In genomic region chr1:113850127-113850796, GRCh38 we compare ENCODE assay signal across 25 cellular contexts. TPM values are rescaled to one million over a fixed set of nuclear protein-coding genes. Genes with fewer than 3 reads are reported as not detected.
DNase-seq lines count a peak whose midpoint lies in the region; ATAC-seq and TF ChIP-seq lines count a peak whose summit lies in the region.
"Had no signal": no experiment of that assay in that cellular context is flagged by ENCODE, and none has a peak within 500 bp of the region (broad histone marks: within the 10 kb centered on the region; RNA-seq: fewer than 3 reads in every experiment).

No MANE protein-coding gene starts in this region.

- intact Hi-C loops in CD4-positive, alpha-beta memory T cell (cut with micrococcal nuclease), result no loop called here
- intact Hi-C loops in adrenal gland (cut with DNase I), result no loop called here

- CTCF ChIA-PET in CD4-positive, alpha-beta memory T cell (lab: Charles Lee; ENCODE audit: partially characterized antibody), result interaction anchor here (0.8 to 1.3 kb wide), 6 partner anchors 9 to 28 kb away, joined by 3 to 5 read pairs (median 3); no protein-coding TSS in a partner anchor
- CTCF ChIA-PET in activated CD8-positive, alpha-beta T cell treated with anti-CD3 and anti-CD28 coated beads, Interleukin-2, amount 10 ng/mL, durations not matched to agents 7 days and 5 days (lab: Charles Lee), result interaction anchor here (0.6 to 2.3 kb wide), 9 partner anchors 10 to 126 kb away, joined by 3 to 11 read pairs (median 3); partner anchors contain the start of genes AP4B1, DCLRE1B and HIPK1

- no peak overlapping the region for H3K4me3 ChIP-seq in CD4-positive, alpha-beta memory T cell (ENCODE audit: low read length in 2 of 2)
- H3K4me3 ChIP-seq in SJCRH30, result no peak overlapping the region
- H3K4me3 ChIP-seq in adrenal gland, result no peak overlapping the region
- H3K4me3 ChIP-seq: colonic mucosa, upper lobe of right lung had no signal

- POLR2A ChIA-PET in CD4-positive, alpha-beta memory T cell (lab: Charles Lee; ENCODE audit: partially characterized antibody), result interaction anchor here (0.6 to 2.1 kb wide), 10 partner anchors 17 to 492 kb away, joined by 3 to 11 read pairs (median 3); partner anchors contain the start of genes AP4B1, HIPK1 and RSBN1
- POLR2A ChIA-PET in activated CD8-positive, alpha-beta T cell treated with anti-CD3 and anti-CD28 coated beads, Interleukin-2, amount 10 ng/mL, durations not matched to agents 7 days and 5 days (lab: Charles Lee), result interaction anchor here (0.6 to 1.3 kb wide), 4 partner anchors 17 to 22 kb away, joined by 3 to 5 read pairs (median 4); no protein-coding TSS in a partner anchor

- no peak for TF ChIP-seq POLR2A in adrenal gland (IDR thresholded peaks at IDR 0.05)

- H3K4me3 Mint-ChIP-seq in T-helper 1 cell treated with Interleukin-12 subunit alpha and Interleukin-12 subunit beta and Interleukin-4 antibody, amounts not matched to agents 30 μg/mL and 1 μg/mL, for 36 hours, result no peak overlapping the region
- peak overlapping the region in 4 of 8 donors; percentile 8 to 74 (median 58) for H3K4me3 Mint-ChIP-seq in CD4-positive, alpha-beta memory T cell
- no peak overlapping the region for H3K4me3 Mint-ChIP-seq in activated CD8-positive, alpha-beta T cell treated with anti-CD3 and anti-CD28 coated beads, Interleukin-2, amount 10 ng/mL, durations not matched to agents 7 days and 5 days
- H3K4me3 Mint-ChIP-seq in memory B cell, result no peak overlapping the region
- H3K4me3 Mint-ChIP-seq: brain had no signal

- peaks cover 7% of the 10 kb centered on the region for H3K36me3 ChIP-seq in CD4-positive, alpha-beta memory T cell (ENCODE audit: insufficient read depth, low read length)
- H3K36me3 ChIP-seq in SJCRH30 (no peaks in the 10 kb centered on the region), adrenal gland (replicated peaks in 1 of 2) (no peaks in the 10 kb centered on the region)
- H3K36me3 ChIP-seq: colonic mucosa, upper lobe of right lung had no signal

- ATAC-seq in activated CD8-positive, alpha-beta T cell treated with anti-CD3 and anti-CD28 coated beads, Interleukin-2, amount 10 ng/mL, durations not matched to agents 7 days and 5 days, result peak; percentile 52
- ATAC-seq in memory B cell (ENCODE audit: low read depth), result no peak
- no peak for ATAC-seq in HG02623 (IDR thresholded peaks at IDR 0.05; ENCODE audit: unreplicated experiment)
- ATAC-seq: HCT116, HepG2, left lobe of liver, upper lobe of right lung had no signal

- H3K4me1 ChIP-seq in CD4-positive, alpha-beta memory T cell (ENCODE audit: insufficient read depth, low read length), result peaks cover 11% of the 10 kb centered on the region
- no peaks in the 10 kb centered on the region for H3K4me1 ChIP-seq in SJCRH30
- H3K4me1 ChIP-seq in adrenal gland (replicated peaks in 1 of 2), result no peaks in the 10 kb centered on the region
- H3K4me1 ChIP-seq: colonic mucosa, upper lobe of right lung had no signal

- H3K9me3 Mint-ChIP-seq in T-helper 1 cell treated with Interleukin-12 subunit alpha and Interleukin-12 subunit beta and Interleukin-4 antibody, amounts not matched to agents 30 μg/mL and 1 μg/mL, for 36 hours, result no peaks in the 10 kb centered on the region
- H3K9me3 Mint-ChIP-seq in CD4-positive, alpha-beta memory T cell, result peaks cover 0 to 11% (median 4%) of the 10 kb centered on the region in 8 donors
- H3K9me3 Mint-ChIP-seq in activated CD8-positive, alpha-beta T cell treated with anti-CD3 and anti-CD28 coated beads, Interleukin-2, amount 10 ng/mL, durations not matched to agents 7 days and 5 days (ENCODE audit: insufficient read depth), result peaks cover 13% of the 10 kb centered on the region
- peaks cover 2% of the 10 kb centered on the region for H3K9me3 Mint-ChIP-seq in memory B cell

- no peak for TF ChIP-seq CTCF in adrenal gland (IDR thresholded peaks at IDR 0.05)

- H3K27ac Mint-ChIP-seq in T-helper 1 cell treated with Interleukin-12 subunit alpha and Interleukin-12 subunit beta and Interleukin-4 antibody, amounts not matched to agents 30 μg/mL and 1 μg/mL, for 36 hours, result peak overlapping the region; percentile 62
- H3K27ac Mint-ChIP-seq in CD4-positive, alpha-beta memory T cell, result peak overlapping the region; percentile 40 to 88 (median 77)
- H3K27ac Mint-ChIP-seq in activated CD8-positive, alpha-beta T cell treated with anti-CD3 and anti-CD28 coated beads, Interleukin-2, amount 10 ng/mL, durations not matched to agents 7 days and 5 days, result peak overlapping the region; percentile 65
- H3K27ac Mint-ChIP-seq in memory B cell, result peak overlapping the region; percentile 35
- H3K27ac Mint-ChIP-seq: brain had no signal

- no peaks in the 10 kb centered on the region for H3K9me3 ChIP-seq in CD4-positive, alpha-beta memory T cell (ENCODE audit: control insufficient read depth in 1 of 2, low read length in 2 of 2)
- H3K9me3 ChIP-seq in SJCRH30 (replicated peaks) (no peaks in the 10 kb centered on the region), adrenal gland (replicated peaks in 1 of 3) (no peaks in the 10 kb centered on the region)
- H3K9me3 ChIP-seq: colonic mucosa, upper lobe of right lung had no signal

- DNase-seq in T-helper 1 cell, result no peak
- DNase-seq in CD4-positive, alpha-beta memory T cell, result peak in 2 of 5 donors; percentile 11 to 21
- no peak for DNase-seq in activated CD8-positive, alpha-beta T cell treated with anti-CD3 and anti-CD28 coated beads, Interleukin-2, amount 10 ng/mL, durations not matched to agents 7 days and 5 days
- DNase-seq in memory B cell (ENCODE audit: low spot score in 2 of 2), result no peak
- DNase-seq in SJCRH30, result no peak
- DNase-seq in adrenal gland, result no peak
- DNase-seq: activated CD8-positive, alpha-beta memory T cell treated with anti-CD3 and anti-CD28 coated beads, Interleukin-2, amount 50 U/mL, for 4 hours; AML-193; colonic mucosa; head of caudate nucleus; midbrain; NCI-H1417 treated with DMSO at 0.1 percent for 48 hours; NCI-H524; small intestine; stimulated activated CD4-positive, alpha-beta T cell treated with anti-CD3 and anti-CD28 coated beads, Interleukin-4, amount 100 ng/mL, for 24 hours; T1000; upper lobe of right lung had no signal

- no peaks in the 10 kb centered on the region for H3K27me3 ChIP-seq in CD4-positive, alpha-beta memory T cell (ENCODE audit: insufficient read depth, low read length)
- no peaks in the 10 kb centered on the region for H3K27me3 ChIP-seq in SJCRH30
- no peaks in the 10 kb centered on the region for H3K27me3 ChIP-seq in adrenal gland
- H3K27me3 ChIP-seq: colonic mucosa, upper lobe of right lung had no signal

- H3K27ac ChIP-seq in CD4-positive, alpha-beta memory T cell (ENCODE audit: low read depth, low read length), result no peak overlapping the region
- no peak overlapping the region for H3K27ac ChIP-seq in SJCRH30
- no peak overlapping the region for H3K27ac ChIP-seq in adrenal gland
- H3K27ac ChIP-seq: 22Rv1, colonic mucosa, upper lobe of right lung had no signal

- 69 to 74% (median 72%) methylated on average over 3 of the region's 3 CpGs for WGBS in adrenal gland, 4 donors

- H3K36me3 Mint-ChIP-seq in T-helper 1 cell treated with Interleukin-12 subunit alpha and Interleukin-12 subunit beta and Interleukin-4 antibody, amounts not matched to agents 30 μg/mL and 1 μg/mL, for 36 hours (ENCODE audit: low read depth), result peaks cover 55% of the 10 kb centered on the region
- H3K36me3 Mint-ChIP-seq in CD4-positive, alpha-beta memory T cell, result peaks cover 55% of the 10 kb centered on the region in 2 donors
- peaks cover 78% of the 10 kb centered on the region for H3K36me3 Mint-ChIP-seq in activated CD8-positive, alpha-beta T cell treated with anti-CD3 and anti-CD28 coated beads, Interleukin-2, amount 10 ng/mL, durations not matched to agents 7 days and 5 days (ENCODE audit: low read depth)
- peaks cover 26% of the 10 kb centered on the region for H3K36me3 Mint-ChIP-seq in memory B cell
- H3K36me3 Mint-ChIP-seq: brain had no signal

- H3K27me3 Mint-ChIP-seq in T-helper 1 cell treated with Interleukin-12 subunit alpha and Interleukin-12 subunit beta and Interleukin-4 antibody, amounts not matched to agents 30 μg/mL and 1 μg/mL, for 36 hours (ENCODE audit: low read depth), result no peaks in the 10 kb centered on the region
- H3K27me3 Mint-ChIP-seq in CD4-positive, alpha-beta memory T cell, result no peaks in the 10 kb centered on the region
- H3K27me3 Mint-ChIP-seq in activated CD8-positive, alpha-beta T cell treated with anti-CD3 and anti-CD28 coated beads, Interleukin-2, amount 10 ng/mL, durations not matched to agents 7 days and 5 days (ENCODE audit: low read depth), result no peaks in the 10 kb centered on the region
- no peaks in the 10 kb centered on the region for H3K27me3 Mint-ChIP-seq in memory B cell
- H3K27me3 Mint-ChIP-seq: brain had no signal

- H3K4me1 Mint-ChIP-seq in T-helper 1 cell treated with Interleukin-12 subunit alpha and Interleukin-12 subunit beta and Interleukin-4 antibody, amounts not matched to agents 30 μg/mL and 1 μg/mL, for 36 hours (ENCODE audit: low read depth), result peaks cover 14% of the 10 kb centered on the region
- peaks cover 12 to 18% (median 15%) of the 10 kb centered on the region in 4 donors for H3K4me1 Mint-ChIP-seq in CD4-positive, alpha-beta memory T cell
- peaks cover 26% of the 10 kb centered on the region for H3K4me1 Mint-ChIP-seq in activated CD8-positive, alpha-beta T cell treated with anti-CD3 and anti-CD28 coated beads, Interleukin-2, amount 10 ng/mL, durations not matched to agents 7 days and 5 days (ENCODE audit: low read depth)
- peaks cover 6% of the 10 kb centered on the region for H3K4me1 Mint-ChIP-seq in memory B cell
- H3K4me1 Mint-ChIP-seq: brain had no signal

RNA-seq across cellular contexts. Expression of gene PTPN22, which starts 21.2 kb away (rescaled TPM):
- 10 to 100 TPM; 32.2 to 33.7 TPM for total RNA-seq in CD4-positive, alpha-beta memory T cell
- 10 to 100 TPM; 38.1 to 66.1 TPM for polyA plus RNA-seq in CD4-positive, alpha-beta memory T cell
- total RNA-seq in activated CD8-positive, alpha-beta T cell treated with anti-CD3 and anti-CD28 coated beads, Interleukin-2, amount 10 ng/mL, durations not matched to agents 7 days and 5 days, result 10 to 100 TPM; 74.8 to 78.9 TPM
- total RNA-seq in SJCRH30 (2014; rRNA removed; shearing (Covaris generic)), result 1.4 and 2.0 TPM in 2 replicates
- total RNA-seq in adrenal gland, result 1 to 10 TPM; 2.1 to 6.2 (median 3.6) TPM
- 1 to 10 TPM; 1.3 to 1.6 (median 1.5) TPM for polyA plus RNA-seq in adrenal gland
- total RNA-seq: HepG2 had no signal
- polyA plus RNA-seq: HepG2 had no signal

RNA-seq across cellular contexts. Expression of gene BCL2L15, which starts 37.1 kb away (rescaled TPM):
- 1 to 10 TPM; 1.3 to 2.1 TPM for total RNA-seq in CD4-positive, alpha-beta memory T cell
- polyA plus RNA-seq in CD4-positive, alpha-beta memory T cell, result 1 to 10 TPM in 1 of 2 donors, under 1 TPM in 1; 0.75 to 1.3 TPM
- total RNA-seq in activated CD8-positive, alpha-beta T cell treated with anti-CD3 and anti-CD28 coated beads, Interleukin-2, amount 10 ng/mL, durations not matched to agents 7 days and 5 days, result 1 to 10 TPM; 1.0 to 1.1 TPM
- total RNA-seq in SJCRH30 (2014; rRNA removed; shearing (Covaris generic)), result 0.18 and 1.2 TPM in 2 replicates
- total RNA-seq in adrenal gland, result 1 to 10 TPM in 2 of 8 donors, under 1 TPM in 4, not detected in 2; 0.07 to 1.3 (median 0.20) TPM
- polyA plus RNA-seq in adrenal gland, result under 1 TPM; 0.26 to 0.48 (median 0.34) TPM
- total RNA-seq: M059J had no signal

RNA-seq across cellular contexts. Expression of gene RSBN1, which starts 38.0 kb away (rescaled TPM):
- 10 to 100 TPM; 58.7 to 60.2 TPM for total RNA-seq in CD4-positive, alpha-beta memory T cell
- polyA plus RNA-seq in CD4-positive, alpha-beta memory T cell, result 10 to 100 TPM; 41.1 to 52.0 TPM
- 10 to 100 TPM; 27.3 to 29.9 TPM for total RNA-seq in activated CD8-positive, alpha-beta T cell treated with anti-CD3 and anti-CD28 coated beads, Interleukin-2, amount 10 ng/mL, durations not matched to agents 7 days and 5 days
- total RNA-seq in SJCRH30 (2014; rRNA removed; shearing (Covaris generic)), result 16.6 and 18.5 TPM in 2 replicates
- 10 to 100 TPM; 12.1 to 33.0 (median 16.7) TPM for total RNA-seq in adrenal gland
- 10 to 100 TPM in 1 of 3 donors, 1 to 10 TPM in 2; 3.9 to 10.5 (median 6.0) TPM for polyA plus RNA-seq in adrenal gland

RNA-seq across cellular contexts. Expression of gene AP4B1, which starts 54.3 kb away (rescaled TPM):
- total RNA-seq in CD4-positive, alpha-beta memory T cell, result 10 to 100 TPM; 74.5 to 75.5 TPM
- polyA plus RNA-seq in CD4-positive, alpha-beta memory T cell, result 10 to 100 TPM in 1 of 2 donors, 1 to 10 TPM in 1; 8.9 to 12.9 TPM
- total RNA-seq in activated CD8-positive, alpha-beta T cell treated with anti-CD3 and anti-CD28 coated beads, Interleukin-2, amount 10 ng/mL, durations not matched to agents 7 days and 5 days, result 10 to 100 TPM; 42.9 to 44.9 TPM
- total RNA-seq in SJCRH30 (2014; rRNA removed; shearing (Covaris generic)), result 11.7 and 14.3 TPM in 2 replicates
- 10 to 100 TPM in 7 of 8 donors, 1 to 10 TPM in 1; 9.8 to 18.7 (median 13.7) TPM for total RNA-seq in adrenal gland
- 10 to 100 TPM; 15.7 to 18.0 (median 16.0) TPM for polyA plus RNA-seq in adrenal gland

RNA-seq across cellular contexts. Expression of gene DCLRE1B, which starts 54.9 kb away (rescaled TPM):
- total RNA-seq in CD4-positive, alpha-beta memory T cell, result 1 to 10 TPM; 5.1 to 5.4 TPM
- 1 to 10 TPM; 2.8 to 5.3 TPM for polyA plus RNA-seq in CD4-positive, alpha-beta memory T cell
- 10 to 100 TPM; 19.6 to 19.7 TPM for total RNA-seq in activated CD8-positive, alpha-beta T cell treated with anti-CD3 and anti-CD28 coated beads, Interleukin-2, amount 10 ng/mL, durations not matched to agents 7 days and 5 days
- 23.7 and 25.3 TPM in 2 replicates for total RNA-seq in SJCRH30 (2014; rRNA removed; shearing (Covaris generic))
- 1 to 10 TPM; 2.9 to 6.1 (median 4.5) TPM for total RNA-seq in adrenal gland
- 1 to 10 TPM; 1.1 to 3.3 (median 1.4) TPM for polyA plus RNA-seq in adrenal gland

Comparison
In these comparisons a context has a peak if more than half of its experiments do, and no peak if none do; other contexts are left out.
1. RNA of gene PTPN22, which starts 21.2 kb away (total RNA-seq): 74.8 to 78.9 TPM in activated CD8-positive, alpha-beta T cell treated with anti-CD3 and anti-CD28 coated beads, Interleukin-2, amount 10 ng/mL, durations not matched to agents 7 days and 5 days and 32.2 to 33.7 TPM in CD4-positive, alpha-beta memory T cell; 2.1 to 6.2 TPM in adrenal gland and 1.4 to 2.0 TPM in SJCRH30; every median in the first group is over 4 times any median in the second.
2. Peak in every context shown above with its lines, with median percentiles within 50 percentile points of each other: H3K27ac Mint-ChIP-seq.